In the genomic region with DNA sequence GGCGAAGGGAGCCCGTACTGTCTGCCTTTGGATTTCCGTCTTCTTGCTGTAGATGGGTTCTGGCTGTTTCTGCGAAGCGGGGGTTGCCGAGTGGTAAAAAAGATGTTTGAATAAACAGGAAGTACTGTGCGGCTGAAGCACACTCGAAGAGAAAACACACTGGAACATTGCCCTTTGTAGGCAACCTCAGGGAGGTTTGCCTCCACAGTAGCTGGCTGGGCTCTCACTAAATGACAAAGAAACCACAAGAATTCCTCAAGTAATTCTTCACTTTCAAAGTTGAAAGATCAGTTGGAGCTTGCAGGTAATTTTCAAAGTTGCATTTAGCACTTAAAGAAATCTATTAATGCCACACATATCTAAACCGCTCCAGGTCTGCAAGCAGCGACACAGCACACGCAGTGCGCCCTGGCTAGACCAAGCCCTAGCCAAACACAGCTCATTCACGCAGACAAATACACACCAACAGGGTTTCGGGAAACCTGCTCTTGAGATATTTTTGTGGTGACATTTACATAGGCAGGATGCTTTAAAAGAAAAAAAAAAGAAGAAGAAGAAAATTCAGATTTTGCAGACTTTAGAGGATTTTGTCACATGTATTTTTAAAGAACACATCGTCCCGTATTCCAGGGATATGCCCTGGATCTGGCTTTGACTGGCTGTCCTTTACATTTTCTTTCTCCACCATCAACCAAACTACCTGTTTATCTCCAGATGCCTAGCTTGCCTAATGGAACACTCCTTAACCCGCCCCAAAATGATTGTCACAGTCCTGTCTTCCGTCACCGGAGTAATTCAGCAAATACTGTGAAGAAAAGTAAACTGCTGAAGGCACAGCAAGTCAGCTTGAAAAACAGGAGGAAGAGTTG, we compare ENCODE assay signal across 9 cellular contexts.
DNase-seq lines count a peak whose midpoint lies in the region; ATAC-seq and TF ChIP-seq lines count a peak whose summit lies in the region.
"Had no signal": no experiment of that assay in that cellular context is flagged by ENCODE, and none has a peak within 500 bp of the region (broad histone marks: within the 10 kb centered on the region; RNA-seq: fewer than 3 reads in every experiment).

No MANE protein-coding gene starts in this region.

- peak overlapping the region; percentile 85 for H3K27ac ChIP-seq in CD4-positive, CD25-positive, alpha-beta regulatory T cell (ENCODE audit: insufficient read depth, low read length, poor library complexity, severe bottlenecking)
- H3K27ac ChIP-seq: PC-9 had no signal

- H3K36me3 Mint-ChIP-seq in CD4-positive, CD25-positive, alpha-beta regulatory T cell: peaks cover 15% of the 10 kb centered on the region

- H3K36me3 ChIP-seq in CD4-positive, CD25-positive, alpha-beta regulatory T cell (ENCODE audit: control insufficient read depth, insufficient read depth, low read length): peaks cover 2% of the 10 kb centered on the region

- peak; percentile 78 for ATAC-seq in CD4-positive, CD25-positive, alpha-beta regulatory T cell (ENCODE audit: low read depth in 2 of 2)
- peak; percentile 79 for ATAC-seq in GM21619 (IDR thresholded peaks at IDR 0.05; ENCODE audit: unreplicated experiment)

- no peaks in the 10 kb centered on the region for H3K9me3 ChIP-seq in CD4-positive, CD25-positive, alpha-beta regulatory T cell (ENCODE audit: control insufficient read depth in 2 of 2, low read length in 2 of 2)

- TF ChIP-seq POLR2A in NB4 (IDR thresholded peaks at IDR 0.05; ENCODE audit: extremely low read depth, insufficient read length): no peak

- H3K4me1 Mint-ChIP-seq in CD4-positive, CD25-positive, alpha-beta regulatory T cell: peaks cover 32 to 85% (median 62%) of the 10 kb centered on the region in 4 donors

- no peak for TF ChIP-seq CTCF in NB4 (IDR thresholded peaks at IDR 0.05; ENCODE audit: low read depth, low read length)
- no peak for TF ChIP-seq CTCF in choroid plexus epithelial cell (conservative IDR thresholded peaks at IDR 0.05; ENCODE audit: low read depth, low read length)

- no peaks in the 10 kb centered on the region for H3K9me3 Mint-ChIP-seq in CD4-positive, CD25-positive, alpha-beta regulatory T cell

- H3K4me3 ChIP-seq in CD4-positive, CD25-positive, alpha-beta regulatory T cell (ENCODE audit: low read depth, low read length): peak overlapping the region; percentile 99
- H3K4me3 ChIP-seq in NB4 (ENCODE audit: low read depth, low read length) (peak overlapping the region; percentile 88), choroid plexus epithelial cell (ENCODE audit: low read depth, low read length) (peak overlapping the region; percentile 68)
- H3K4me3 ChIP-seq: PC-9 had no signal

- peak overlapping the region; percentile 93 to 99 (median 96) for H3K27ac Mint-ChIP-seq in CD4-positive, CD25-positive, alpha-beta regulatory T cell

- H3K27me3 ChIP-seq in CD4-positive, CD25-positive, alpha-beta regulatory T cell (ENCODE audit: control insufficient read depth, insufficient read depth, low read length): no peaks in the 10 kb centered on the region

- peak; percentile 54 to 90 (median 80) for DNase-seq in CD4-positive, CD25-positive, alpha-beta regulatory T cell
- DNase-seq in NB4 (ENCODE audit: low read depth): peak; percentile 80
- DNase-seq in activated CD4-positive, CD25-positive, alpha-beta regulatory T cell treated with anti-CD3 and anti-CD28 coated beads, Interleukin-2, amount 50 U/mL, for 72 hours: peak; percentile 55
- peak; percentile 94 for DNase-seq in choroid plexus epithelial cell (ENCODE audit: low read depth)
- peak; percentile 81 for DNase-seq in left kidney (ENCODE audit: low read depth, low spot score)
- peak; percentile 60 for DNase-seq in stimulated activated CD4-positive, alpha-beta T cell treated with anti-CD3 and anti-CD28 coated beads, Interleukin-4, amount 100 ng/mL, for 1 hour
- DNase-seq in NCI-H187 treated with DMSO at 0.1 percent for 48 hours (lab: John Stamatoyannopoulos, UW): no peak

- H3K4me3 Mint-ChIP-seq in CD4-positive, CD25-positive, alpha-beta regulatory T cell: peak overlapping the region; percentile 90 to 94 (median 92)

- peaks cover 80% of the 10 kb centered on the region for H3K4me1 ChIP-seq in CD4-positive, CD25-positive, alpha-beta regulatory T cell (ENCODE audit: control insufficient read depth, insufficient read depth, low read length, poor library complexity, severe bottlenecking)

- H3K27me3 Mint-ChIP-seq in CD4-positive, CD25-positive, alpha-beta regulatory T cell: no peaks in the 10 kb centered on the region
